In genomic region chr6:25253371-25253770, GRCh38 we compare ENCODE assay signal across 19 cellular contexts. TPM values are rescaled to one million over a fixed set of nuclear protein-coding genes. Genes with fewer than 3 reads are reported as not detected.
A peak's percentile ranks its signal among the peaks of the same experiment; 100 is the strongest.
DNase-seq lines count a peak whose midpoint lies in the region; ATAC-seq and TF ChIP-seq lines count a peak whose summit lies in the region.
"Had no signal": no experiment of that assay in that cellular context is flagged by ENCODE, and none has a peak within 500 bp of the region (broad histone marks: within the 10 kb centered on the region; RNA-seq: fewer than 3 reads in every experiment).

No MANE protein-coding gene starts in this region.

- H3K36me3 ChIP-seq in mucosa of descending colon (ENCODE audit: low read depth) (no peaks in the 10 kb centered on the region), osteoblast (ENCODE audit: insufficient read depth, low read length) (no peaks in the 10 kb centered on the region), Karpas-422 (ENCODE audit: insufficient read depth, low read length) (no peaks in the 10 kb centered on the region)
- H3K36me3 ChIP-seq: SJSA1, thyroid gland had no signal

- H3K9me2 ChIP-seq in Karpas-422 (replicated peaks; ENCODE audit: insufficient read depth, low read length): no peaks in the 10 kb centered on the region

- no peak for ATAC-seq in SK-N-SH treated with all-trans-retinoic acid at 6 μM for 48 hours
- ATAC-seq in mucosa of descending colon: no peak
- ATAC-seq: psoas muscle; stimulated activated naive CD8-positive, alpha-beta T cell treated with anti-CD3 and anti-CD28 coated beads, Interleukin-15, amount 100 ng/mL, for 72 hours had no signal

- H3K27me3 ChIP-seq in osteoblast (ENCODE audit: insufficient read depth, low read length): no peaks in the 10 kb centered on the region
- H3K27me3 ChIP-seq in Karpas-422 (ENCODE audit: low read length): no peaks in the 10 kb centered on the region
- H3K27me3 ChIP-seq: SJSA1, thyroid gland had no signal

- no peaks in the 10 kb centered on the region for H3K79me2 ChIP-seq in osteoblast (ENCODE audit: insufficient read depth, low read length)
- no peaks in the 10 kb centered on the region for H3K79me2 ChIP-seq in Karpas-422 (ENCODE audit: low read length)

- DNase-seq in DMS79 (lab: John Stamatoyannopoulos, UW): peak; percentile 55
- DNase-seq in NCI-H1092 (lab: John Stamatoyannopoulos, UW): peak; percentile 66
- peak; percentile 54 for DNase-seq in NCI-H2227 treated with DMSO at 0.1 percent for 48 hours (lab: John Stamatoyannopoulos, UW)
- DNase-seq in mucosa of descending colon: no peak
- DNase-seq in foreskin fibroblast: no peak
- no peak for DNase-seq in osteoblast (ENCODE audit: insufficient read length, low spot score, missing footprints)
- no peak for DNase-seq in Karpas-422
- DNase-seq: activated gamma-delta T cell; cerebellar nuclear complex; glutamatergic neuron; HCEC 1CT; kidney glomerular epithelial cell; NCI-H226; NK-92 treated with Interleukin-12 subunit alpha and Interleukin-12 subunit beta, amount 100 ng/mL, for 24 hours; psoas muscle; stimulated activated naive CD8-positive, alpha-beta T cell treated with anti-CD3 and anti-CD28 coated beads, Interleukin-15, amount 100 ng/mL, for 72 hours; thyroid gland had no signal

- H4K20me1 ChIP-seq in osteoblast (ENCODE audit: insufficient read depth, low read length): no peaks in the 10 kb centered on the region
- no peaks in the 10 kb centered on the region for H4K20me1 ChIP-seq in Karpas-422 (ENCODE audit: insufficient read depth, low read depth, low read length)

- H3K4me2 ChIP-seq in osteoblast (ENCODE audit: insufficient read depth, low read length) (no peak overlapping the region), Karpas-422 (ENCODE audit: low read depth, low read length, poor library complexity, severe bottlenecking) (no peak overlapping the region)

- TF ChIP-seq CTCF in mucosa of descending colon (IDR thresholded peaks at IDR 0.05): no peak
- no peak for TF ChIP-seq CTCF in foreskin fibroblast (IDR thresholded peaks at IDR 0.05; ENCODE audit: low read depth, low read length)
- TF ChIP-seq CTCF in osteoblast (IDR thresholded peaks at IDR 0.05; ENCODE audit: extremely low read depth, low read depth, low read length): no peak

- H3K4me1 ChIP-seq in mucosa of descending colon (ENCODE audit: low read depth): no peaks in the 10 kb centered on the region
- H3K4me1 ChIP-seq in osteoblast (ENCODE audit: insufficient read depth, low read length): peaks cover 10% of the 10 kb centered on the region
- no peaks in the 10 kb centered on the region for H3K4me1 ChIP-seq in Karpas-422 (ENCODE audit: low read length)
- H3K4me1 ChIP-seq: psoas muscle, thyroid gland had no signal

- H2AFZ ChIP-seq in osteoblast (ENCODE audit: low read length) (no peak overlapping the region), Karpas-422 (ENCODE audit: low read length) (no peak overlapping the region)

- intact Hi-C loops in mucosa of descending colon (cut with DNase I, micrococcal nuclease): no loop called here

- H3K9me3 ChIP-seq in mucosa of descending colon: no peaks in the 10 kb centered on the region
- H3K9me3 ChIP-seq in osteoblast (ENCODE audit: low read depth, low read length): no peaks in the 10 kb centered on the region
- H3K9me3 ChIP-seq in Karpas-422 (ENCODE audit: low read length): no peaks in the 10 kb centered on the region
- H3K9me3 ChIP-seq: psoas muscle, SJSA1, thyroid gland had no signal

- H3K27ac ChIP-seq in osteoblast (ENCODE audit: low read depth, low read length) (no peak overlapping the region), Karpas-422 (ENCODE audit: low read length) (no peak overlapping the region)
- H3K27ac ChIP-seq: psoas muscle, SJSA1, thyroid gland had no signal

- H3K4me3 ChIP-seq in mucosa of descending colon (no peak overlapping the region), foreskin fibroblast (ENCODE audit: low read depth in 1 of 2, low read length in 2 of 2) (no peak overlapping the region), osteoblast (ENCODE audit: insufficient read depth, low read length) (no peak overlapping the region), Karpas-422 (ENCODE audit: low read length) (no peak overlapping the region)
- H3K4me3 ChIP-seq: psoas muscle, SJSA1, thyroid gland had no signal

- no peak overlapping the region for H3K9ac ChIP-seq in Karpas-422 (ENCODE audit: low read length)

TF ChIP-seq in SK-N-SH treated with all-trans-retinoic acid at 6 μM for 48 hours, 23 proteins besides CTCF, POLR2A, EP300 and RAD21:
- TF ChIP-seq ISL1 (CRISPR knock-in tag; IDR thresholded peaks at IDR 0.05) (0 out of 2 replicates have a peak, but pooled peaks have one; percentile 24), ARNTL (CRISPR knock-in tag; IDR thresholded peaks at IDR 0.05; ENCODE audit: borderline replicate concordance, low read depth) (no peak)

RNA-seq across cellular contexts. Expression of gene CARMIL1, which starts 25.8 kb away (rescaled TPM):
- total RNA-seq in mucosa of descending colon (10 to 100 TPM; 21.8 to 61.0 (median 44.8) TPM), osteoblast (24.5 and 25.7 TPM in 2 replicates)
- 0.04 TPM in 1 of 2 replicates, not detected in the other for total RNA-seq in Karpas-422 (2014; rRNA removed; shearing (Covaris generic); ENCODE audit: low replicate concordance)

Comparison
In these comparisons a context has a peak if more than half of its experiments do, and no peak if none do; other contexts are left out.
1. DNase-seq: peak in DMS79 (single experiment), NCI-H1092 (single experiment) and NCI-H2227 treated with DMSO at 0.1 percent for 48 hours (single experiment); none in mucosa of descending colon (0 of 3), foreskin fibroblast (0 of 2), osteoblast (single experiment) and Karpas-422 (single experiment).
2. RNA of gene CARMIL1, which starts 25.8 kb away (total RNA-seq): 21.8 to 61.0 TPM in mucosa of descending colon and 24.5 to 25.7 TPM in osteoblast; 0.04 TPM in Karpas-422; every median in the first group is over 10 times any median in the second.